10 cellular contexts compared by ENCODE assay signal in the genomic region with DNA sequence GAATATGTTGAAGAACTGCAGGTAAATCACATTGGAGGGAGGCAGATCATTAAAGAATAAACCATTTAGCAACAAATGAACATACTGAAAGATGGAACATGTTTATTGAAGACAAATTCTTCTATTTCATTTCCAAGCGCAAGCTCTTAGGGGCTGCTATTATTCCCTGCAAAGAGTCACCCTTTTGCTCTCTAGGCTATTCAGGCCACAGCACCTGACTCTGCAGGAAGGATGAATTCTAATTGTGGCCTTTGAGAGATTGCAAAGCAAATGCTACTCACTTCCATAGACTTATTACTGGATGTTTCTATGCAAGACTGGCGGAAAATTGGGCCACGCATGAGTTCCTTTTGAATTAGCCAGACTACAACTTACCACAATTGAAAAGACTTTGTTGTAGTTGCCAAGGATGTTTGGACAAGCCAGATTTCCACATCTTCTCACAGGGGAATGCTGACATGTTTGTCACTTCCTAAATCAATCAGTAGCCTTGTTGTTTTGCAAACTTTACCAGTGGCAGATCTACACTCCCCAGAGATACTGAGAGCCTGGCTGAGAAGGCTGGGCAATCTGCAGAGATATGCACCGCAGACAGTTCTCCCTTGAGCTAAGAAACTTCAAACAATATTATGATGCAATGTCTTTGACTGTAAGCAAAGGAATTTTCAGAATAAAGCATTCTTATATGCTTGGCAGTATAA.
DNase-seq lines count a peak whose midpoint lies in the region; ATAC-seq and TF ChIP-seq lines count a peak whose summit lies in the region.
"Had no signal": no experiment of that assay in that cellular context is flagged by ENCODE, and none has a peak within 500 bp of the region (broad histone marks: within the 10 kb centered on the region; RNA-seq: fewer than 3 reads in every experiment).

No MANE protein-coding gene starts in this region.

- DNase-seq in AG04450 (ENCODE audit: low read depth, low spot score) (peak; percentile 10), HS-5 (ENCODE audit: low read depth) (peak; percentile 2), astrocyte of the hippocampus (ENCODE audit: low read depth, low spot score) (peak; percentile 88), iris pigment epithelial cell (ENCODE audit: low read depth) (peak; percentile 58), substantia nigra (lab: John Stamatoyannopoulos, UW) (no peak), pons (ENCODE audit: low spot score) (no peak)
- no peak for DNase-seq in CD4-positive, alpha-beta T cell
- no peak for DNase-seq in stimulated activated CD4-positive, alpha-beta T cell treated with anti-CD3 and anti-CD28 coated beads, Interleukin-2, amount 100 ng/mL, for 24 hours
- DNase-seq: activated CD4-positive, CD25-positive, alpha-beta regulatory T cell treated with anti-CD3 and anti-CD28 coated beads, Interleukin-2, amount 50 U/mL, for 72 hours; NCI-H82 had no signal

- H3K9me3 ChIP-seq in AG04450 (ENCODE audit: control insufficient read depth, insufficient read depth, low read length): no peaks in the 10 kb centered on the region
- no peaks in the 10 kb centered on the region for H3K9me3 ChIP-seq in CD4-positive, alpha-beta T cell (ENCODE audit: control insufficient read depth, low read length)

- CTCF ChIA-PET in AG04450 (lab: Charles Lee): no interaction called here
- CTCF ChIA-PET in CD4-positive, alpha-beta T cell (lab: Charles Lee): no interaction called here

- TF ChIP-seq CTCF in AG04450 (IDR thresholded peaks at IDR 0.05; ENCODE audit: low read depth, low read length): no peak
- TF ChIP-seq CTCF in CD4-positive, alpha-beta T cell (IDR thresholded peaks at IDR 0.05): no peak

- no peaks in the 10 kb centered on the region for H3K27me3 Mint-ChIP-seq in CD4-positive, alpha-beta T cell

- no peaks in the 10 kb centered on the region for H3K4me1 Mint-ChIP-seq in CD4-positive, alpha-beta T cell (ENCODE audit: low read depth)

- intact Hi-C loops in CD4-positive, alpha-beta T cell (cut with DNase I, micrococcal nuclease): no loop called here

- no peaks in the 10 kb centered on the region for H3K36me3 Mint-ChIP-seq in CD4-positive, alpha-beta T cell (ENCODE audit: low read depth)

- no peak overlapping the region for H3K27ac Mint-ChIP-seq in CD4-positive, alpha-beta T cell

- H3K4me3 ChIP-seq in AG04450 (ENCODE audit: low read depth, low read length): no peak overlapping the region

- no peak for ATAC-seq in CD4-positive, alpha-beta T cell (ENCODE audit: poor library complexity)

- H3K4me3 Mint-ChIP-seq in CD4-positive, alpha-beta T cell: no peak overlapping the region

- H3K27ac ChIP-seq in AG04450 (ENCODE audit: low read depth, low read length): no peak overlapping the region
- no peak overlapping the region for H3K27ac ChIP-seq in substantia nigra (ENCODE audit: low read depth, low read length, poor library complexity, severe bottlenecking)
- H3K27ac ChIP-seq in CD4-positive, alpha-beta T cell (ENCODE audit: low read depth, low read length): no peak overlapping the region

- H3K27me3 ChIP-seq in AG04450 (ENCODE audit: control insufficient read depth, insufficient read depth, low read length): no peaks in the 10 kb centered on the region
- no peaks in the 10 kb centered on the region for H3K27me3 ChIP-seq in CD4-positive, alpha-beta T cell (ENCODE audit: control insufficient read depth, insufficient read depth, low read length)

- POLR2A ChIA-PET in AG04450 (lab: Yijun Ruan, JAX): no interaction called here
- POLR2A ChIA-PET in CD4-positive, alpha-beta T cell (lab: Charles Lee): no interaction called here

- peaks cover 3% of the 10 kb centered on the region for H3K9me3 Mint-ChIP-seq in CD4-positive, alpha-beta T cell

Comparison
In these comparisons a context has a peak if more than half of its experiments do, and no peak if none do; other contexts are left out.
1. DNase-seq: peak in AG04450 (single experiment), HS-5 (single experiment), astrocyte of the hippocampus (single experiment) and iris pigment epithelial cell (single experiment); none in substantia nigra (0 of 49), CD4-positive, alpha-beta T cell (0 of 10), stimulated activated CD4-positive, alpha-beta T cell treated with anti-CD3 and anti-CD28 coated beads, Interleukin-2, amount 100 ng/mL, for 24 hours (0 of 2) and pons (single experiment).